7 cellular contexts compared by ENCODE assay signal in genomic region chr7:141072548-141073172, GRCh38. TPM values are rescaled to one million over a fixed set of nuclear protein-coding genes. Genes with fewer than 3 reads are reported as not detected.
DNase-seq lines count a peak whose midpoint lies in the region; ATAC-seq and TF ChIP-seq lines count a peak whose summit lies in the region.

No MANE protein-coding gene starts in this region.

- TF ChIP-seq CTCF in GM10266 (IDR thresholded peaks at IDR 0.05; ENCODE audit: control insufficient read depth, insufficient read depth, low read depth, missing control alignments) = no peak
- TF ChIP-seq CTCF in foreskin keratinocyte (conservative IDR thresholded peaks at IDR 0.05) = no peak
- TF ChIP-seq CTCF in neural crest cell (conservative IDR thresholded peaks at IDR 0.05) = no peak

- H3K36me3 ChIP-seq in aorta (ENCODE audit: control insufficient read depth in 1 of 2, insufficient read depth in 2 of 2, low read length in 1 of 2) = no peaks in the 10 kb centered on the region

- peaks cover 86% of the 10 kb centered on the region for H3K27me3 ChIP-seq in foreskin keratinocyte
- no peaks in the 10 kb centered on the region for H3K27me3 ChIP-seq in aorta (ENCODE audit: control insufficient read depth in 1 of 2, insufficient read depth in 2 of 2, low read length in 1 of 2)

- no peaks in the 10 kb centered on the region for H3K4me1 ChIP-seq in foreskin keratinocyte
- no peaks in the 10 kb centered on the region for H3K4me1 ChIP-seq in aorta (ENCODE audit: control insufficient read depth in 1 of 2, insufficient read depth in 2 of 2, low read length in 2 of 2)

- H3K9me3 ChIP-seq in aorta (ENCODE audit: control insufficient read depth, low read length) = no peaks in the 10 kb centered on the region

- ATAC-seq in foreskin keratinocyte (peak; percentile 55), aorta (ENCODE audit: low FRiP score) (peak; percentile 79), HG03045 (IDR thresholded peaks at IDR 0.05; ENCODE audit: unreplicated experiment) (no peak)

- H3K27ac Mint-ChIP-seq in neural crest cell (ENCODE audit: unreplicated experiment) = no peak overlapping the region

- WGBS in aorta, 2 donors = 0 to 1% methylated on average over 49 to 61 of the region's 61 CpGs

- H3K9me3 Mint-ChIP-seq in neural crest cell = no peaks in the 10 kb centered on the region

- peak overlapping the region in 1 of 2 donors; percentile 0 for H3K4me3 ChIP-seq in aorta (ENCODE audit: low read length in 2 of 2)

- no peaks in the 10 kb centered on the region for H3K36me3 Mint-ChIP-seq in neural crest cell (ENCODE audit: low read depth)

- peaks cover 23% of the 10 kb centered on the region for H3K4me1 Mint-ChIP-seq in neural crest cell

- H3K27me3 Mint-ChIP-seq in neural crest cell (ENCODE audit: low read depth) = peaks cover 20% of the 10 kb centered on the region

- peak; percentile 15 for DNase-seq in GM10266 (ENCODE audit: extremely low spot score)
- peak; percentile 88 for DNase-seq in NCI-H2107 treated with DMSO at 0.1 percent for 48 hours (lab: John Stamatoyannopoulos, UW; ENCODE audit: unreplicated experiment)
- peak; percentile 8 for DNase-seq in activated effector memory CD4-positive, alpha-beta T cell treated with Interleukin-2 at 50 U/mL for 16 hours
- peak in 1 of 2 donors; percentile 30 for DNase-seq in foreskin keratinocyte
- DNase-seq in neural crest cell (ENCODE audit: low read depth, low spot score) = peak; percentile 48
- peak; percentile 58 to 79 for DNase-seq in aorta

- intact Hi-C loops in aorta (cut with DNase I) = no loop called here

- H3K27ac ChIP-seq in foreskin keratinocyte (no peak overlapping the region), aorta (ENCODE audit: low read depth in 1 of 2, low read length in 2 of 2) (no peak overlapping the region)

- H3K4me3 Mint-ChIP-seq in neural crest cell = peak overlapping the region; percentile 95

RNA-seq across cellular contexts. Expression of gene TMEM178B, which starts 1.2 kb away (rescaled TPM):
- not detected in 2 replicates for total RNA-seq in foreskin keratinocyte
- polyA plus RNA-seq in foreskin keratinocyte = not detected in 2 replicates
- 19.7 and 22.1 TPM in 2 replicates for total RNA-seq in neural crest cell
- under 1 TPM; 0.26 to 0.42 TPM for total RNA-seq in aorta
- under 1 TPM; 0.05 to 0.13 TPM for polyA plus RNA-seq in aorta

RNA-seq across cellular contexts. Expression of gene MRPS33, which starts 57.9 kb away (rescaled TPM):
- total RNA-seq in foreskin keratinocyte (76.0 and 95.4 TPM in 2 replicates), neural crest cell (48.6 and 50.8 TPM in 2 replicates), aorta (10 to 100 TPM; 21.0 to 23.4 TPM)
- polyA plus RNA-seq in foreskin keratinocyte (106 and 131 TPM in 2 replicates), aorta (10 to 100 TPM; 36.8 to 72.5 TPM)

Comparison
In these comparisons a context has a peak if more than half of its experiments do, and no peak if none do; other contexts are left out.
1. RNA of gene TMEM178B, which starts 1.2 kb away (total RNA-seq): 19.7 to 22.1 TPM in neural crest cell; 0.26 to 0.42 TPM in aorta and not detected in foreskin keratinocyte; every median in the first group is over 10 times any median in the second.